In genomic region chr19:10911579-10912363, GRCh38 we compare ENCODE assay signal across 21 cellular contexts.
"Had no signal": no experiment of that assay in that cellular context is flagged by ENCODE, and none has a peak within 500 bp of the region (broad histone marks: within the 10 kb centered on the region; RNA-seq: fewer than 3 reads in every experiment).

No MANE protein-coding gene starts in this region.

- DNase-seq: activated CD4-positive, alpha-beta T cell treated with anti-CD3 and anti-CD28 coated beads for 1 hour; activated CD4-positive, alpha-beta T cell treated with anti-CD3 and anti-CD28 coated beads, Interleukin-2, amount 50 U/mL, for 48 hours; activated naive CD4-positive, alpha-beta T cell treated with Interleukin-2 at 50 U/mL for 16 hours; cortex of kidney; effector CD4-positive, alpha-beta T cell; esophagus squamous epithelium; kidney glomerular epithelial cell; left ventricle myocardium superior; stimulated activated CD4-positive, alpha-beta T cell treated with anti-CD3 and anti-CD28 coated beads, Interleukin-15, amount 100 ng/mL, for 24 hours; stimulated activated CD4-positive, alpha-beta T cell treated with anti-CD3 and anti-CD28 coated beads, Interleukin-4, amount 100 ng/mL, for 1 hour; stimulated activated naive B cell treated with anti-CD40 and anti-IgM and Interleukin-4, amounts not matched to agents 10 μg/mL and 1 μg/mL and 100 μg/mL, for 72 hours; T-helper 1 cell; T1000; thyroid gland had no signal

- H3K27ac ChIP-seq: cardiac muscle cell, esophagus squamous epithelium, skin epidermis, thyroid gland had no signal

- H3K9me3 ChIP-seq: adrenal gland, esophagus squamous epithelium, thyroid gland had no signal

- H3K4me3 ChIP-seq: adrenal gland, cardiac muscle cell, esophagus squamous epithelium, skin epidermis, thyroid gland had no signal

- FAIRE-seq: endothelial cell of umbilical vein, urothelium cell line had no signal

- ATAC-seq: activated T-helper 17 cell treated with anti-CD3 and anti-CD28 coated beads, Interleukin-2, amount 50 U/mL, for 72 hours; left ventricle myocardium superior; natural killer cell treated with Interleukin-12 subunit alpha and Interleukin-12 subunit beta and Interleukin-15 and Interleukin-18, amount 100 ng/mL, for 72 hours; stimulated activated naive B cell treated with anti-CD40 and anti-IgM and Interleukin-4, amounts not matched to agents 10 μg/mL and 1 μg/mL and 100 μg/mL, for 72 hours had no signal

- H3K27me3 ChIP-seq: adrenal gland, cardiac muscle cell, esophagus squamous epithelium, thyroid gland had no signal

- H3K4me1 ChIP-seq: thyroid gland had no signal
